ENCODE assay signal across 11 cellular contexts in genomic region chr1:148362930-148363810, GRCh38.
DNase-seq lines count a peak whose midpoint lies in the region; ATAC-seq, FAIRE-seq and TF ChIP-seq lines count a peak whose summit lies in the region.
"Had no signal": no experiment of that assay in that cellular context is flagged by ENCODE, and none has a peak within 500 bp of the region (broad histone marks: within the 10 kb centered on the region; RNA-seq: fewer than 3 reads in every experiment).

No MANE protein-coding gene starts in this region.

- H3K4me1 Mint-ChIP-seq in Calu3 (ENCODE audit: low read depth, unreplicated experiment) = peaks cover 27% of the 10 kb centered on the region
- H3K4me1 Mint-ChIP-seq in natural killer cell treated with Interleukin-12 subunit alpha and Interleukin-12 subunit beta and Interleukin-15 and Interleukin-18, amount 100 ng/mL, for 72 hours (ENCODE audit: low read depth in 2 of 2) = peaks cover 29 to 34% of the 10 kb centered on the region in 2 donors

- peak overlapping the region; percentile 69 for H3K4me3 Mint-ChIP-seq in Calu3 (ENCODE audit: low read depth, unreplicated experiment)
- H3K4me3 Mint-ChIP-seq in natural killer cell treated with Interleukin-12 subunit alpha and Interleukin-12 subunit beta and Interleukin-15 and Interleukin-18, amount 100 ng/mL, for 72 hours = no peak overlapping the region

- peaks cover 7% of the 10 kb centered on the region for H3K27me3 Mint-ChIP-seq in Calu3 (ENCODE audit: unreplicated experiment)
- H3K27me3 Mint-ChIP-seq in natural killer cell treated with Interleukin-12 subunit alpha and Interleukin-12 subunit beta and Interleukin-15 and Interleukin-18, amount 100 ng/mL, for 72 hours = peaks cover 0 to 29% of the 10 kb centered on the region in 2 donors

- no peaks in the 10 kb centered on the region for H3K9me2 ChIP-seq in PC-3 (replicated peaks; ENCODE audit: low read length)

- ATAC-seq in PC-3 (no peak), GM19035 (IDR thresholded peaks at IDR 0.05; ENCODE audit: unreplicated experiment) (no peak), HG02763 (IDR thresholded peaks at IDR 0.05; ENCODE audit: unreplicated experiment) (no peak)
- peak; percentile 62 to 70 for ATAC-seq in natural killer cell treated with Interleukin-12 subunit alpha and Interleukin-12 subunit beta and Interleukin-15 and Interleukin-18, amount 100 ng/mL, for 72 hours

- H3K9me3 ChIP-seq in PC-3 (ENCODE audit: low read length) = no peaks in the 10 kb centered on the region

- no peaks in the 10 kb centered on the region for H3K36me3 ChIP-seq in PC-3 (ENCODE audit: low read depth, low read length)
- no peaks in the 10 kb centered on the region for H3K36me3 ChIP-seq in bronchial epithelial cell (ENCODE audit: control insufficient read depth, insufficient read depth, low read length)

- WGBS in lower leg skin, 2 donors = 68 to 80% methylated on average over 14 of the region's 14 CpGs

- no peak overlapping the region for H3K4me3 ChIP-seq in PC-3 (ENCODE audit: low read length)
- H3K4me3 ChIP-seq in bronchial epithelial cell (ENCODE audit: low read depth, low read length) = no peak overlapping the region
- no peak overlapping the region for H3K4me3 ChIP-seq in lower leg skin (ENCODE audit: low read depth, poor library complexity, severe bottlenecking)

- FAIRE-seq in bronchial epithelial cell (lab: Jason Lieb, UNC) = no peak

- no peaks in the 10 kb centered on the region for H3K9me3 Mint-ChIP-seq in Calu3 (ENCODE audit: low read depth, unreplicated experiment)
- H3K9me3 Mint-ChIP-seq in natural killer cell treated with Interleukin-12 subunit alpha and Interleukin-12 subunit beta and Interleukin-15 and Interleukin-18, amount 100 ng/mL, for 72 hours = no peaks in the 10 kb centered on the region

- H4K20me1 ChIP-seq in PC-3 (ENCODE audit: low read length) = no peaks in the 10 kb centered on the region

- H3K27me3 ChIP-seq in PC-3 (ENCODE audit: low read length) (no peaks in the 10 kb centered on the region), bronchial epithelial cell (ENCODE audit: control insufficient read depth, insufficient read depth, low read length) (no peaks in the 10 kb centered on the region)

- peaks cover 17% of the 10 kb centered on the region for H3K36me3 Mint-ChIP-seq in Calu3 (ENCODE audit: insufficient read depth, unreplicated experiment)
- no peaks in the 10 kb centered on the region for H3K36me3 Mint-ChIP-seq in natural killer cell treated with Interleukin-12 subunit alpha and Interleukin-12 subunit beta and Interleukin-15 and Interleukin-18, amount 100 ng/mL, for 72 hours

- H3K27ac ChIP-seq in PC-3 (ENCODE audit: low read length) = no peak overlapping the region

- H3K4me2 ChIP-seq in PC-3 (ENCODE audit: low read length) = peak overlapping the region; percentile 49

- BruUV-seq in Calu3 (replicated peaks; lab: Mats Ljungman, UMichigan) = no TSS peak
- no TSS peak for BruUV-seq in PC-3 (replicated peaks; lab: Mats Ljungman, UMichigan)

- H3K9ac ChIP-seq in PC-3 (ENCODE audit: low read length) = no peak overlapping the region

- TF ChIP-seq CTCF in Calu3 (IDR thresholded peaks at IDR 0.05; ENCODE audit: unreplicated experiment) (no peak), PC-3 (conservative IDR thresholded peaks at IDR 0.05; ENCODE audit: low read depth, low read length) (no peak), bronchial epithelial cell (IDR thresholded peaks at IDR 0.05; ENCODE audit: insufficient read depth, low read length, severe bottlenecking) (no peak), lower leg skin (IDR thresholded peaks at IDR 0.05) (no peak)

- intact Hi-C loops in Calu3 (cut with micrococcal nuclease; ENCODE audit: unreplicated experiment) (no loop called here), PC-3 (cut with micrococcal nuclease) (no loop called here), lower leg skin (cut with DNase I; ENCODE audit: low total_unique reads) (no loop called here)

- no peak overlapping the region for H2AFZ ChIP-seq in PC-3 (ENCODE audit: low read length)

- H3F3A ChIP-seq in PC-3 (ENCODE audit: low read length, unreplicated experiment) = no peaks in the 10 kb centered on the region

- DNase-seq in Calu3 (no peak), PC-3 (peak; percentile 72), bronchial epithelial cell (ENCODE audit: low read depth) (peak; percentile 78), NCI-H2171 treated with DMSO at 0.1 percent for 48 hours (lab: John Stamatoyannopoulos, UW) (no peak), lower leg skin (ENCODE audit: low spot score in 2 of 2) (no peak)
- no peak for DNase-seq in natural killer cell treated with Interleukin-12 subunit alpha and Interleukin-12 subunit beta and Interleukin-15 and Interleukin-18, amount 100 ng/mL, for 72 hours (ENCODE audit: low spot score)
- DNase-seq: DMS 273 treated with DMSO at 0.1 percent for 48 hours, HCEC 1CT, NCI-H2227 treated with DMSO at 0.1 percent for 48 hours had no signal

- H3K27ac Mint-ChIP-seq in Calu3 (ENCODE audit: unreplicated experiment) = peak overlapping the region; percentile 50
- H3K27ac Mint-ChIP-seq in natural killer cell treated with Interleukin-12 subunit alpha and Interleukin-12 subunit beta and Interleukin-15 and Interleukin-18, amount 100 ng/mL, for 72 hours = no peak overlapping the region

- peaks cover 18% of the 10 kb centered on the region for H3K4me1 ChIP-seq in PC-3 (ENCODE audit: insufficient read depth, low read length)

- no peak for TF ChIP-seq POLR2A in lower leg skin (IDR thresholded peaks at IDR 0.05)

- CTCF ChIA-PET in Calu3 (lab: Charles Lee) (no interaction called here), PC-3 (lab: Charles Lee) (no interaction called here)

- no peaks in the 10 kb centered on the region for H3K79me2 ChIP-seq in PC-3 (ENCODE audit: low read length)

- POLR2A ChIA-PET in PC-3 (lab: Charles Lee; ENCODE audit: unreplicated experiment) = no interaction called here

Comparison
In these comparisons a context has a peak if more than half of its experiments do, and no peak if none do; other contexts are left out.
1. DNase-seq: peak in PC-3 (single experiment) and bronchial epithelial cell (single experiment); none in Calu3 (single experiment), natural killer cell treated with Interleukin-12 subunit alpha and Interleukin-12 subunit beta and Interleukin-15 and Interleukin-18, amount 100 ng/mL, for 72 hours (single experiment), NCI-H2171 treated with DMSO at 0.1 percent for 48 hours (single experiment) and lower leg skin (0 of 2).
2. ATAC-seq: peak in natural killer cell treated with Interleukin-12 subunit alpha and Interleukin-12 subunit beta and Interleukin-15 and Interleukin-18, amount 100 ng/mL, for 72 hours (2 of 2); none in PC-3 (single experiment), GM19035 (single experiment) and HG02763 (single experiment).